ENCODE assay signal across 18 cellular contexts in the genomic region with DNA sequence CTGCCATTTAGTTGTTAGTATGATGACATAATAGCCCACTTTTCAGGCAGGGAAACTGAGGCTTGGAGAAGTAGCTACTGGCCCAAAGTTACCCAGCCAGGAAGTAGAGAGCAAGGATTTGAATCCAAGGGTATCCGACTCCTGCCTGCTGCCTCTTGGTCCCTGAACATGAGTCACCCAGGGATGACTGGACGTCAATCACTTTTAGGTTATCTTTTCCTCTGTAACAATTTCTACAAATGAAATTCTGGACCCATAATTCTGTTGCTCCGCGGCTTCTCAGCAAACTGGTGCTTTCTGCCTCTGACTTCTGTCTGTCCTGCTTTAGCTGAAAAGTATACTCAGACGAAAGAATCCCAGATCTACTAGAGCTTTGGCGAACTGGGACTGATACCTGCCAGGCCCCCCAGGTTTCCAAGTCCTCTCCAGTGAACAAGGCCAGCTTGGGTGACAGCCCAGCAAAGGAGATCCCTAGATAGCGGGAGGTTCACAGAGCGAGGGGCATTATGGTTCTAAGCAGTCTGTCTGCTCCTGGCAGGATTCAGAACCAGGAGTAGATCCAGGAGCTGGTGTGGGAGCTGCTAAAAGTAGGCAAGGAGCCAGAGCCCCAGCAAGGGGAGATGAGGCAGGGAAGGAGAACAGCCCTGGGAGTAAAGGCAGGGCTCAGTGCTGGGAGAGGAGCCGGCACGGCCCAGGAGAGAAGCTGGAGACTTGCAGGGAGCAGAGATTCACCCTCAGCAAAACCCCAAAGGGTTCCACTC. TPM values are rescaled to one million over a fixed set of nuclear protein-coding genes. Genes with fewer than 3 reads are reported as not detected.
DNase-seq lines count a peak whose midpoint lies in the region; ATAC-seq and TF ChIP-seq lines count a peak whose summit lies in the region.
"Had no signal": no experiment of that assay in that cellular context is flagged by ENCODE, and none has a peak within 500 bp of the region (broad histone marks: within the 10 kb centered on the region; RNA-seq: fewer than 3 reads in every experiment).

No MANE protein-coding gene starts in this region.

- H3K36me3 Mint-ChIP-seq in activated B cell treated with CpG ODN at 0.5 μM for 24 hours (ENCODE audit: low read depth) (no peaks in the 10 kb centered on the region), nephron (ENCODE audit: low read depth) (no peaks in the 10 kb centered on the region)

- 41 to 75% methylated on average over 4 to 10 of the region's 10 CpGs for WGBS in transverse colon (ENCODE audit: low coverage in 1 of 2), 2 donors

- CTCF ChIA-PET in activated B cell treated with CpG ODN at 0.5 μM for 24 hours (lab: Charles Lee) = no interaction called here

- H3K27ac ChIP-seq in transverse colon = peak overlapping the region in 3 of 4 donors; percentile 54 to 78 (median 61)
- H3K27ac ChIP-seq: prostate gland had no signal

- H3K4me3 Mint-ChIP-seq in activated B cell treated with CpG ODN at 0.5 μM for 24 hours (no peak overlapping the region), nephron (peak overlapping the region in 1 of 3 experiments; percentile 34)
- H3K4me3 Mint-ChIP-seq: B cell; stimulated activated naive CD8-positive, alpha-beta T cell treated with anti-CD3 and anti-CD28 coated beads, Interleukin-15, amount 100 ng/mL, for 72 hours had no signal

- no peaks in the 10 kb centered on the region for H3K9me3 ChIP-seq in transverse colon
- H3K9me3 ChIP-seq: prostate gland had no signal

- intact Hi-C loops in activated B cell treated with CpG ODN at 0.5 μM for 24 hours (cut with micrococcal nuclease) (no loop called here), transverse colon (cut with DNase I; ENCODE audit: low total_unique reads) (no loop called here)

- peaks cover 0 to 6% (median 3%) of the 10 kb centered on the region in 4 donors for H3K4me1 ChIP-seq in transverse colon
- H3K4me1 ChIP-seq: prostate gland had no signal

- H3K4me3 ChIP-seq in fibroblast of the aortic adventitia (ENCODE audit: low read depth, low read length) (no peak overlapping the region), transverse colon (no peak overlapping the region)
- H3K4me3 ChIP-seq: prostate gland had no signal

- H3K27me3 Mint-ChIP-seq in activated B cell treated with CpG ODN at 0.5 μM for 24 hours (no peaks in the 10 kb centered on the region), nephron (ENCODE audit: low read depth) (no peaks in the 10 kb centered on the region)
- H3K27me3 Mint-ChIP-seq: B cell had no signal

- no peak for TF ChIP-seq EP300 in transverse colon (IDR thresholded peaks at IDR 0.05; ENCODE audit: low read depth)

- in situ Hi-C loops in transverse colon (cut with MboI; ENCODE audit: low pct_ligation_motif_present in 1 of 4, low pct_unique_long_range_greater_than_20kb in 1 of 4, low sequenced_read_pairs in 3 of 4) = loop anchor here in 2 of 4 donors (25.0 kb wide), 1 partner anchor 340 kb away; the partner anchor contains the start of gene SCAI (in 2 of the 2)

- no peak for TF ChIP-seq POLR2A in transverse colon (IDR thresholded peaks at IDR 0.05)

- H3K27me3 ChIP-seq in transverse colon = no peaks in the 10 kb centered on the region

- H3K9me3 Mint-ChIP-seq in activated B cell treated with CpG ODN at 0.5 μM for 24 hours (no peaks in the 10 kb centered on the region), nephron (no peaks in the 10 kb centered on the region)
- H3K9me3 Mint-ChIP-seq: stimulated activated naive CD8-positive, alpha-beta T cell treated with anti-CD3 and anti-CD28 coated beads, Interleukin-15, amount 100 ng/mL, for 72 hours had no signal

- no peaks in the 10 kb centered on the region for H3K36me3 ChIP-seq in transverse colon
- H3K36me3 ChIP-seq: prostate gland had no signal

- no peak for TF ChIP-seq CTCF in activated B cell treated with CpG ODN at 0.5 μM for 24 hours (IDR thresholded peaks at IDR 0.05)
- TF ChIP-seq CTCF in fibroblast of the aortic adventitia (IDR thresholded peaks at IDR 0.05; ENCODE audit: insufficient read depth, low read length) = no peak
- no peak for TF ChIP-seq CTCF in nephron (IDR thresholded peaks at IDR 0.05; ENCODE audit: unreplicated experiment in 3 of 3)
- TF ChIP-seq CTCF in transverse colon (IDR thresholded peaks at IDR 0.05) = no peak

- H3K27ac Mint-ChIP-seq in activated B cell treated with CpG ODN at 0.5 μM for 24 hours (peak overlapping the region; percentile 53), nephron (peak overlapping the region in 2 of 3 experiments; percentile 91 to 95)
- H3K27ac Mint-ChIP-seq: B cell; stimulated activated naive CD8-positive, alpha-beta T cell treated with anti-CD3 and anti-CD28 coated beads, Interleukin-15, amount 100 ng/mL, for 72 hours had no signal

- H3K4me1 Mint-ChIP-seq in activated B cell treated with CpG ODN at 0.5 μM for 24 hours = peaks cover 35% of the 10 kb centered on the region
- peaks cover 38% of the 10 kb centered on the region for H3K4me1 Mint-ChIP-seq in nephron
- H3K4me1 Mint-ChIP-seq: stimulated activated naive CD8-positive, alpha-beta T cell treated with anti-CD3 and anti-CD28 coated beads, Interleukin-15, amount 100 ng/mL, for 72 hours had no signal

- POLR2A ChIA-PET in activated B cell treated with CpG ODN at 0.5 μM for 24 hours (lab: Charles Lee) = no interaction called here

- no peak for ATAC-seq in activated B cell treated with CpG ODN at 0.5 μM for 24 hours (ENCODE audit: low read depth)
- ATAC-seq: stimulated activated naive CD8-positive, alpha-beta T cell treated with anti-CD3 and anti-CD28 coated beads, Interleukin-15, amount 100 ng/mL, for 72 hours had no signal

- DNase-seq in activated B cell treated with CpG ODN at 0.5 μM for 24 hours (no peak), fibroblast of the aortic adventitia (ENCODE audit: low read depth) (peak; percentile 44), transverse colon (no peak), NCI-H345 treated with DMSO at 0.1 percent for 48 hours (lab: John Stamatoyannopoulos, UW; ENCODE audit: unreplicated experiment) (no peak), AML-193 (lab: John Stamatoyannopoulos, UW) (no peak), OCI-M2 (lab: John Stamatoyannopoulos, UW; ENCODE audit: unreplicated experiment) (no peak)
- DNase-seq: activated CD4-positive, CD25-positive, alpha-beta regulatory T cell treated with anti-CD3 and anti-CD28 coated beads, Interleukin-2, amount 50 U/mL, for 72 hours; dermis blood vessel endothelial cell; kidney glomerular epithelial cell; NCI-H1436 treated with DMSO at 0.1 percent for 48 hours; SHP77; stimulated activated CD4-positive, alpha-beta T cell treated with anti-CD3 and anti-CD28 coated beads, Interleukin-15, amount 100 ng/mL, for 24 hours; stimulated activated naive CD8-positive, alpha-beta T cell treated with anti-CD3 and anti-CD28 coated beads, Interleukin-15, amount 100 ng/mL, for 72 hours had no signal

RNA-seq across cellular contexts. Expression of gene OLFML2A, which starts 20.6 kb away (rescaled TPM):
- total RNA-seq in activated B cell treated with CpG ODN at 0.5 μM for 24 hours = 0.73 and 0.78 TPM in 2 replicates
- total RNA-seq in fibroblast of the aortic adventitia (ENCODE audit: low replicate concordance) = 1.7 and 13.7 TPM in 2 replicates
- 10 to 100 TPM in 3 of 4 donors, 1 to 10 TPM in 1; 9.4 to 59.1 (median 16.0) TPM for total RNA-seq in transverse colon
- total RNA-seq: T-helper 2 cell treated with Interferon-gamma antibody and Interleukin-4, amounts not matched to agents 100 ng/mL and 5 ng/mL, for 36 hours had no signal

RNA-seq across cellular contexts. Expression of gene NR6A1, which starts 26.4 kb away (rescaled TPM):
- 2.3 and 3.1 TPM in 2 replicates for total RNA-seq in activated B cell treated with CpG ODN at 0.5 μM for 24 hours
- 1.2 TPM in 1 of 2 replicates, not detected in the other for total RNA-seq in fibroblast of the aortic adventitia (ENCODE audit: low replicate concordance)
- 10 to 100 TPM in 3 of 4 donors, 1 to 10 TPM in 1; 9.7 to 14.6 (median 12.5) TPM for total RNA-seq in transverse colon

RNA-seq across cellular contexts. Expression of gene WDR38, which starts 55.7 kb away (rescaled TPM):
- total RNA-seq in activated B cell treated with CpG ODN at 0.5 μM for 24 hours (not detected in 2 replicates), fibroblast of the aortic adventitia (ENCODE audit: low replicate concordance) (not detected in 2 replicates), transverse colon (not detected)
- total RNA-seq: B cell; dermis blood vessel endothelial cell; HT1080; prostate gland; T-helper 2 cell treated with Interferon-gamma antibody and Interleukin-4, amounts not matched to agents 100 ng/mL and 5 ng/mL, for 36 hours had no signal
